ENCODE assay signal across 8 cellular contexts in genomic region chr1:10209905-10210810, GRCh38. TPM values are rescaled to one million over a fixed set of nuclear protein-coding genes. Genes with fewer than 3 reads are reported as not detected.
DNase-seq lines count a peak whose midpoint lies in the region; ATAC-seq, FAIRE-seq and TF ChIP-seq lines count a peak whose summit lies in the region.

Gene KIF1B, plus strand, starts transcription at chr1:10210570. Its CDS starts 21,759 bp downstream, at chr1:10232329.

- CTCF ChIA-PET in AG04450 (lab: Charles Lee) = interaction anchor here (0.6 to 3.2 kb wide), 66 partner anchors 8 to 320 kb away, joined by 3 to 22 read pairs (median 5); partner anchors contain the start of genes LZIC and NMNAT1

- no peak for FAIRE-seq in bronchial epithelial cell (lab: Jason Lieb, UNC)

- peak; percentile 85 for ATAC-seq in GM18870 (IDR thresholded peaks at IDR 0.05; ENCODE audit: unreplicated experiment)
- ATAC-seq in HG03135 (IDR thresholded peaks at IDR 0.05; ENCODE audit: unreplicated experiment) = peak; percentile 94

- no peaks in the 10 kb centered on the region for H3K36me3 ChIP-seq in bronchial epithelial cell (ENCODE audit: control insufficient read depth, insufficient read depth, low read length)

- H3K4me3 ChIP-seq in AG04450 (ENCODE audit: low read depth, low read length) (peak within 1 kb of the TSS; percentile 99), WI38 (ENCODE audit: low read depth, low read length) (peak within 1 kb of the TSS; percentile 99), bronchial epithelial cell (ENCODE audit: low read depth, low read length) (peak within 1 kb of the TSS; percentile 99)

- DNase-seq in AG04450 (ENCODE audit: low read depth, low spot score) = peak; percentile 96
- DNase-seq in NCI-H2227 (lab: John Stamatoyannopoulos, UW; ENCODE audit: unreplicated experiment) = peak; percentile 99
- peak; percentile 83 for DNase-seq in bronchial epithelial cell (ENCODE audit: low read depth)
- DNase-seq in iPS-NIHi7 (ENCODE audit: extremely low spot score) = peak; percentile 100
- peak; percentile 94 for DNase-seq in smooth muscle cell of the brain vasculature (ENCODE audit: low read depth, low spot score)

- TF ChIP-seq CTCF in AG04450 (IDR thresholded peaks at IDR 0.05; ENCODE audit: low read depth, low read length) (peak; percentile 92), WI38 (IDR thresholded peaks at IDR 0.05; ENCODE audit: low read depth, low read length) (peak; percentile 87), bronchial epithelial cell (IDR thresholded peaks at IDR 0.05; ENCODE audit: insufficient read depth, low read length, severe bottlenecking) (peak; percentile 97)

- POLR2A ChIA-PET in AG04450 (lab: Yijun Ruan, JAX) = interaction anchor here (0.5 to 1.4 kb wide), 13 partner anchors 16 to 206 kb away, joined by 3 to 6 read pairs (median 4); partner anchors contain the start of gene UBE4B

- peak within 1 kb of the TSS; percentile 99 for H3K27ac ChIP-seq in AG04450 (ENCODE audit: low read depth, low read length)

- no peaks in the 10 kb centered on the region for H3K27me3 ChIP-seq in AG04450 (ENCODE audit: control insufficient read depth, insufficient read depth, low read length)
- H3K27me3 ChIP-seq in bronchial epithelial cell (ENCODE audit: control insufficient read depth, insufficient read depth, low read length) = no peaks in the 10 kb centered on the region

- no peaks in the 10 kb centered on the region for H3K9me3 ChIP-seq in AG04450 (ENCODE audit: control insufficient read depth, insufficient read depth, low read length)

RNA-seq across cellular contexts. Expression of gene KIF1B, which starts in this region (rescaled TPM):
- 25.0 and 26.9 TPM in 2 replicates for polyA plus RNA-seq in AG04450 (2011; rRNA removed)
- polyA minus RNA-seq in AG04450 (2011; rRNA and poly(A)+ RNA removed) = 36.1 and 44.6 TPM in 2 replicates
- total RNA-seq in bronchial epithelial cell = 18.2 and 27.4 TPM in 2 replicates

Comparison
In these comparisons a context has a peak if more than half of its experiments do, and no peak if none do; other contexts are left out.
1. Peak in every context shown above with its lines: DNase-seq, ATAC-seq, H3K4me3 ChIP-seq and H3K27ac ChIP-seq.